1 cellular context compared by ENCODE assay signal in genomic region chr3:184227481-184227935, GRCh38.
TF ChIP-seq lines count a peak whose summit lies in the region.

No MANE protein-coding gene starts in this region.

TF ChIP-seq in HEK293, 187 proteins besides CTCF, POLR2A, EP300 and RAD21 (continued from another document):
- TF ChIP-seq BCL11A (tag by site-specific recombination; IDR thresholded peaks at IDR 0.05; ENCODE audit: low read depth) (no peak), ZSCAN4 (tag by site-specific recombination; IDR thresholded peaks at IDR 0.05) (peak; percentile 28; the same call in 1 of the 2 replicates), ZFHX2 (tag by site-specific recombination; conservative IDR thresholded peaks at IDR 0.05) (no peak), ZNF654 (tag by site-specific recombination; IDR thresholded peaks at IDR 0.05; ENCODE audit: low read depth) (peak; percentile 25), ZNF660 (tag by site-specific recombination; IDR thresholded peaks at IDR 0.05) (0 out of 2 replicates have a peak, but pooled peaks have one; percentile 24), PRDM2 (tag by site-specific recombination; IDR thresholded peaks at IDR 0.05; ENCODE audit: borderline replicate concordance) (no peak), ZNF600 (tag by site-specific recombination; IDR thresholded peaks at IDR 0.05) (no peak), TCF7L2 (IDR thresholded peaks at IDR 0.05; ENCODE audit: borderline replicate concordance, low read depth, low read length) (no peak), KLF16 (tag by site-specific recombination; IDR thresholded peaks at IDR 0.05) (no peak), ZBTB21 (tag by site-specific recombination; IDR thresholded peaks at IDR 0.05) (no peak), ZFP3 (tag by site-specific recombination; IDR thresholded peaks at IDR 0.05; ENCODE audit: low read depth) (no peak), ZNF664 (tag by site-specific recombination; IDR thresholded peaks at IDR 0.05) (no peak), ZBTB10 (tag by site-specific recombination; IDR thresholded peaks at IDR 0.05) (no peak), ZSCAN30 (tag by site-specific recombination; IDR thresholded peaks at IDR 0.05) (0 out of 2 replicates have a peak, but pooled peaks have one; percentile 61), HIC1 (tag by site-specific recombination; IDR thresholded peaks at IDR 0.05) (peak; percentile 73; the same call in 1 of the 2 replicates), ZNF24 (tag by site-specific recombination; IDR thresholded peaks at IDR 0.05) (no peak), ZNF214 (tag by site-specific recombination; IDR thresholded peaks at IDR 0.05; ENCODE audit: borderline replicate concordance) (no peak), ZNF707 (tag by site-specific recombination; IDR thresholded peaks at IDR 0.05) (no peak), GLI4 (tag by site-specific recombination; IDR thresholded peaks at IDR 0.05) (no peak)
